ENCODE assay signal across 13 cellular contexts in the genomic region with DNA sequence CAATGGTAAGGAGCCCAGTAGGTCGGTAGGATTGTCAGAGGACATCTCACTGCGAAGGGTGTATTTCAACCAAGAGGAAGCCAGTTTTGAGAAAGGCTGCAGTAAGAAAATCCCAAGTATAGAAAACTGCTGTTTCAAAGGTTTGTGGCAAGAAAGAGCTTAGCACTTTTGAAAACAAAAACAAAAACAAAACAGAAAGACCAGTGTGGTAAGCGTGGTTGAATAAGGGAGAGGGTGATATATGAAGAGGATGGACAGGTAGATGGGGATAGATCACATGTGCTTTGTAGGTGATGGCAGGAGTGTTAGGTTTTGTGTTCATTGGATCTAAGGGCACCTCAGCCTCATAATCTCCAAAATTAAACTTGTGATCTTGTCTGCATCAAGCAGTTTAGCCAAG.
A peak's percentile ranks its signal among the peaks of the same experiment; 100 is the strongest.
DNase-seq lines count a peak whose midpoint lies in the region; ATAC-seq and TF ChIP-seq lines count a peak whose summit lies in the region.
"Had no signal": no experiment of that assay in that cellular context is flagged by ENCODE, and none has a peak within 500 bp of the region (broad histone marks: within the 10 kb centered on the region; RNA-seq: fewer than 3 reads in every experiment).

No MANE protein-coding gene starts in this region.

- H3K79me2 ChIP-seq in GM23248 (ENCODE audit: insufficient read depth), result no peaks in the 10 kb centered on the region

- H3K36me3 ChIP-seq in GM23248 (ENCODE audit: low read depth), result no peaks in the 10 kb centered on the region
- no peaks in the 10 kb centered on the region for H3K36me3 ChIP-seq in mucosa of descending colon (ENCODE audit: low read depth)
- H3K36me3 ChIP-seq: upper lobe of right lung had no signal

- 81 to 84% methylated on average over 3 of the region's 3 CpGs for WGBS in GM23248 (ENCODE audit: low coverage in 1 of 2, low lambda C conversion rate in 2 of 2, missing lambda C conversion rate in 2 of 2), 2 experiments

- H3K27ac Mint-ChIP-seq in activated naive CD4-positive, alpha-beta T cell treated with anti-CD3 and anti-CD28 coated beads for 36 hours, result no peak overlapping the region
- no peak overlapping the region for H3K27ac Mint-ChIP-seq in naive thymus-derived CD8-positive, alpha-beta T cell

- no peak for TF ChIP-seq CTCF in mucosa of descending colon (IDR thresholded peaks at IDR 0.05)

- no peak for DNase-seq in GM23248
- no peak for DNase-seq in mucosa of descending colon
- no peak for DNase-seq in DMS79 (lab: John Stamatoyannopoulos, UW)
- DNase-seq in activated naive CD4-positive, alpha-beta T cell treated with anti-CD3 and anti-CD28 coated beads for 36 hours, result no peak
- no peak for DNase-seq in naive thymus-derived CD8-positive, alpha-beta T cell
- no peak for DNase-seq in mucosa of gallbladder (ENCODE audit: low spot score)
- DNase-seq: activated CD4-positive, alpha-beta T cell treated with anti-CD3 and anti-CD28 coated beads, Interleukin-2, amount 50 U/mL, for 4 hours; Caco-2; NCI-H510A; upper lobe of right lung had no signal

- no peaks in the 10 kb centered on the region for H3K9me2 ChIP-seq in GM23248 (ENCODE audit: insufficient read depth)

- CTCF ChIA-PET in activated naive CD4-positive, alpha-beta T cell treated with anti-CD3 and anti-CD28 coated beads for 36 hours (lab: Charles Lee), result interaction anchor here (1.0 kb wide), 1 partner anchor 24 kb away, joined by 3 read pairs; no protein-coding TSS in a partner anchor

- H3K9me3 Mint-ChIP-seq in activated naive CD4-positive, alpha-beta T cell treated with anti-CD3 and anti-CD28 coated beads for 36 hours, result no peaks in the 10 kb centered on the region
- H3K9me3 Mint-ChIP-seq in naive thymus-derived CD8-positive, alpha-beta T cell, result peaks cover 0 to 4% (median 0%) of the 10 kb centered on the region in 9 donors

- ATAC-seq in GM19025 (IDR thresholded peaks at IDR 0.05; ENCODE audit: low read depth, unreplicated experiment) (peak; percentile 52), HG03196 (IDR thresholded peaks at IDR 0.05; ENCODE audit: unreplicated experiment) (peak; percentile 77), mucosa of descending colon (peak; percentile 29)
- ATAC-seq in naive thymus-derived CD8-positive, alpha-beta T cell, result no peak
- ATAC-seq: SK-N-SH treated with all-trans-retinoic acid at 6 μM for 48 hours, upper lobe of right lung had no signal

- no peaks in the 10 kb centered on the region for H4K20me1 ChIP-seq in GM23248 (ENCODE audit: insufficient read depth)

- no peaks in the 10 kb centered on the region for H3K27me3 Mint-ChIP-seq in activated naive CD4-positive, alpha-beta T cell treated with anti-CD3 and anti-CD28 coated beads for 36 hours (ENCODE audit: low read depth)
- H3K27me3 Mint-ChIP-seq in naive thymus-derived CD8-positive, alpha-beta T cell, result peaks cover 0 to 20% (median 8%) of the 10 kb centered on the region in 5 donors

- no peak overlapping the region for H3K4me3 ChIP-seq in GM23248
- H3K4me3 ChIP-seq in mucosa of descending colon, result no peak overlapping the region
- H3K4me3 ChIP-seq: upper lobe of right lung had no signal

- POLR2A ChIA-PET in naive thymus-derived CD8-positive, alpha-beta T cell (lab: Charles Lee), result no interaction called here

- peak overlapping the region; percentile 63 for H2AFZ ChIP-seq in GM23248

- in situ Hi-C loops in GM23248 (cut with MboI), result no loop called here

- H3K9me3 ChIP-seq in GM23248 (ENCODE audit: low read depth), result no peaks in the 10 kb centered on the region
- no peaks in the 10 kb centered on the region for H3K9me3 ChIP-seq in mucosa of descending colon
- H3K9me3 ChIP-seq: Caco-2, upper lobe of right lung had no signal

- no peak overlapping the region for H3K9ac ChIP-seq in GM23248

- no peak overlapping the region for H3K27ac ChIP-seq in GM23248
- H3K27ac ChIP-seq: upper lobe of right lung had no signal

- H3K4me2 ChIP-seq in GM23248 (ENCODE audit: unreplicated experiment), result no peak overlapping the region

- no peaks in the 10 kb centered on the region for H3K36me3 Mint-ChIP-seq in activated naive CD4-positive, alpha-beta T cell treated with anti-CD3 and anti-CD28 coated beads for 36 hours (ENCODE audit: low read depth)
- no peaks in the 10 kb centered on the region for H3K36me3 Mint-ChIP-seq in naive thymus-derived CD8-positive, alpha-beta T cell

- no peak overlapping the region for H3K4me3 Mint-ChIP-seq in activated naive CD4-positive, alpha-beta T cell treated with anti-CD3 and anti-CD28 coated beads for 36 hours
- H3K4me3 Mint-ChIP-seq in naive thymus-derived CD8-positive, alpha-beta T cell, result no peak overlapping the region

- no peaks in the 10 kb centered on the region for H3F3A ChIP-seq in GM23248 (ENCODE audit: insufficient read depth)

- H3K4me1 ChIP-seq in GM23248 (ENCODE audit: insufficient read depth) (peaks cover 6% of the 10 kb centered on the region; the same call in 1 of the 2 replicates), mucosa of descending colon (ENCODE audit: low read depth) (peaks cover 8% of the 10 kb centered on the region)
- H3K4me1 ChIP-seq: Caco-2, upper lobe of right lung had no signal

- no peaks in the 10 kb centered on the region for H3K27me3 ChIP-seq in GM23248 (replicated peaks; ENCODE audit: insufficient read depth)
- H3K27me3 ChIP-seq: upper lobe of right lung had no signal

- no peaks in the 10 kb centered on the region for H3K4me1 Mint-ChIP-seq in activated naive CD4-positive, alpha-beta T cell treated with anti-CD3 and anti-CD28 coated beads for 36 hours (ENCODE audit: low read depth)
- peaks cover 0 to 22% (median 0%) of the 10 kb centered on the region in 4 donors for H3K4me1 Mint-ChIP-seq in naive thymus-derived CD8-positive, alpha-beta T cell

- intact Hi-C loops in mucosa of descending colon (cut with DNase I, micrococcal nuclease), result no loop called here
- intact Hi-C loops in activated naive CD4-positive, alpha-beta T cell treated with anti-CD3 and anti-CD28 coated beads for 36 hours (cut with micrococcal nuclease), result no loop called here

Comparison
In these comparisons a context has a peak if more than half of its experiments do, and no peak if none do; other contexts are left out.
1. ATAC-seq: peak in GM19025 (single experiment), HG03196 (single experiment) and mucosa of descending colon (single experiment); none in naive thymus-derived CD8-positive, alpha-beta T cell (0 of 2).